In genomic region chr9:27118916-27119315, GRCh38 we compare ENCODE assay signal across 18 cellular contexts. TPM values are rescaled to one million over a fixed set of nuclear protein-coding genes. Genes with fewer than 3 reads are reported as not detected.
DNase-seq lines count a peak whose midpoint lies in the region; ATAC-seq and TF ChIP-seq lines count a peak whose summit lies in the region.
"Had no signal": no experiment of that assay in that cellular context is flagged by ENCODE, and none has a peak within 500 bp of the region (broad histone marks: within the 10 kb centered on the region; RNA-seq: fewer than 3 reads in every experiment).

No MANE protein-coding gene starts in this region.

- intact Hi-C loops in lower lobe of right lung (cut with DNase I) = no loop called here

- ATAC-seq in lower lobe of right lung = no peak
- ATAC-seq: activated naive CD4-positive, alpha-beta T cell treated with anti-CD3 and anti-CD28 coated beads, Interleukin-2, amount 50 U/mL, for 72 hours; Panc1; stimulated activated effector memory CD8-positive, alpha-beta T cell treated with anti-CD3 and anti-CD28 coated beads, Interleukin-12 subunit alpha, Interleukin-12 subunit beta, amount 100 ng/mL, for 72 hours had no signal

- H3K27ac ChIP-seq in lower lobe of right lung = no peak overlapping the region
- no peak overlapping the region for H3K27ac ChIP-seq in Peyer's patch
- H3K27ac ChIP-seq: neutrophil had no signal

- TF ChIP-seq POLR2A in Peyer's patch (IDR thresholded peaks at IDR 0.05) = no peak

- no peaks in the 10 kb centered on the region for H3K9me3 ChIP-seq in lower lobe of right lung
- H3K9me3 ChIP-seq in Peyer's patch = no peaks in the 10 kb centered on the region
- H3K9me3 ChIP-seq: Caco-2, neutrophil, uterus had no signal

- no peaks in the 10 kb centered on the region for H3K27me3 ChIP-seq in lower lobe of right lung (ENCODE audit: low read depth)
- H3K27me3 ChIP-seq in Peyer's patch = no peaks in the 10 kb centered on the region
- H3K27me3 ChIP-seq: neutrophil, uterus had no signal

- in situ Hi-C loops in astrocyte of the spinal cord (cut with HindIII; ENCODE audit: low sequenced_read_pairs) = no loop called here

- H3K4me1 ChIP-seq in lower lobe of right lung (peaks cover 21% of the 10 kb centered on the region), Peyer's patch (no peaks in the 10 kb centered on the region)
- H3K4me1 ChIP-seq: Caco-2, uterus had no signal

- TF ChIP-seq CTCF in astrocyte of the spinal cord (IDR thresholded peaks at IDR 0.05; ENCODE audit: low read depth, low read length) (no peak), lower lobe of right lung (IDR thresholded peaks at IDR 0.05) (no peak), Peyer's patch (IDR thresholded peaks at IDR 0.05) (no peak)

- H3K36me3 ChIP-seq in lower lobe of right lung (no peaks in the 10 kb centered on the region), Peyer's patch (no peaks in the 10 kb centered on the region)
- H3K36me3 ChIP-seq: neutrophil, uterus had no signal

- peak; percentile 54 for DNase-seq in A172 (ENCODE audit: low spot score)
- peak; percentile 81 for DNase-seq in HT1080 (ENCODE audit: low read depth)
- DNase-seq in astrocyte of the spinal cord (ENCODE audit: low read depth, low spot score) = peak; percentile 77
- peak; percentile 59 for DNase-seq in kidney tubule cell (ENCODE audit: low spot score)
- no peak for DNase-seq in NCI-H1930 (lab: John Stamatoyannopoulos, UW)
- DNase-seq in lower lobe of right lung = no peak
- DNase-seq in Peyer's patch = no peak
- no peak for DNase-seq in NCI-H2227 treated with DMSO at 0.1 percent for 48 hours (lab: John Stamatoyannopoulos, UW)
- DNase-seq: Caco-2, GOT3, NCI-H1092 treated with DMSO at 0.1 percent for 48 hours, NCI-H345, uterus had no signal

- H3K4me3 ChIP-seq in astrocyte of the spinal cord (ENCODE audit: low read depth, low read length) = no peak overlapping the region
- H3K4me3 ChIP-seq in lower lobe of right lung = no peak overlapping the region
- no peak overlapping the region for H3K4me3 ChIP-seq in Peyer's patch
- H3K4me3 ChIP-seq: uterus had no signal

RNA-seq across cellular contexts. Expression of gene TEK, which starts 9.9 kb away (rescaled TPM):
- 3.9 and 7.6 TPM in 2 replicates for total RNA-seq in A172 (2014; rRNA removed; shearing (Covaris generic))
- 0.26 and 0.33 TPM in 2 replicates for total RNA-seq in HT1080 (2014; rRNA removed; shearing (Covaris generic))
- 0.30 and 0.70 TPM in 2 replicates for polyA plus RNA-seq in HT1080 (2015; cell fraction: cytosol; rRNA removed)
- polyA plus RNA-seq in HT1080 (2015; cell fraction: nucleus; rRNA removed) = 0.88 TPM in 2 replicates
- 56.3 TPM for total RNA-seq in lower lobe of right lung
- 10 to 100 TPM in 1 of 4 donors, 1 to 10 TPM in 3; 3.0 to 22.3 (median 4.3) TPM for total RNA-seq in Peyer's patch
- total RNA-seq: activated naive CD4-positive, alpha-beta T cell treated with anti-CD3 and anti-CD28 coated beads, Interleukin-2, amount 50 U/mL, for 72 hours; Caco-2 had no signal
- polyA plus RNA-seq: IgD-negative memory B cell had no signal

Comparison
In these comparisons a context has a peak if more than half of its experiments do, and no peak if none do; other contexts are left out.
1. DNase-seq: peak in A172 (single experiment), HT1080 (single experiment), astrocyte of the spinal cord (single experiment) and kidney tubule cell (single experiment); none in NCI-H1930 (0 of 2), lower lobe of right lung (single experiment), Peyer's patch (0 of 3) and NCI-H2227 treated with DMSO at 0.1 percent for 48 hours (single experiment).